ENCODE assay signal across 8 cellular contexts in genomic region chr6:36387440-36388303, GRCh38. TPM values are rescaled to one million over a fixed set of nuclear protein-coding genes. Genes with fewer than 3 reads are reported as not detected.
DNase-seq lines count a peak whose midpoint lies in the region; ATAC-seq and TF ChIP-seq lines count a peak whose summit lies in the region.

TSS of gene ETV7 (minus strand) at chr6:36387669. CDS start at chr6:36387541, 128 bp downstream.

- peaks cover 18% of the 10 kb centered on the region for H3K4me1 Mint-ChIP-seq in activated CD8-positive, alpha-beta T cell treated with anti-CD3 and anti-CD28 coated beads for 36 hours (ENCODE audit: low read depth)
- H3K4me1 Mint-ChIP-seq in naive thymus-derived CD4-positive, alpha-beta T cell, result peaks cover 18 to 49% (median 19%) of the 10 kb centered on the region in 7 donors

- intact Hi-C loops in activated CD8-positive, alpha-beta T cell treated with anti-CD3 and anti-CD28 coated beads for 36 hours (cut with micrococcal nuclease), result no loop called here
- intact Hi-C loops in naive thymus-derived CD4-positive, alpha-beta T cell (cut with micrococcal nuclease), result no loop called here

- H3K9ac ChIP-seq in subcutaneous abdominal adipose tissue (ENCODE audit: low read length in 5 of 5), result peak within 1 kb of the TSS; percentile 36 to 90 (median 77)

- H3K27me3 ChIP-seq in naive thymus-derived CD4-positive, alpha-beta T cell (ENCODE audit: control insufficient read depth in 2 of 2, insufficient read depth in 2 of 2, low read length in 2 of 2), result no peaks in the 10 kb centered on the region
- H3K27me3 ChIP-seq in subcutaneous abdominal adipose tissue (ENCODE audit: control insufficient read depth in 5 of 5, insufficient read depth in 4 of 5, low read length in 5 of 5), result peaks cover 0 to 9% (median 0%) of the 10 kb centered on the region in 5 donors

- no peaks in the 10 kb centered on the region for H3K36me3 Mint-ChIP-seq in activated CD8-positive, alpha-beta T cell treated with anti-CD3 and anti-CD28 coated beads for 36 hours (ENCODE audit: low read depth)
- peaks cover 0 to 10% (median 0%) of the 10 kb centered on the region in 5 donors for H3K36me3 Mint-ChIP-seq in naive thymus-derived CD4-positive, alpha-beta T cell

- CTCF ChIA-PET in activated CD8-positive, alpha-beta T cell treated with anti-CD3 and anti-CD28 coated beads for 36 hours (lab: Charles Lee), result interaction anchor here (0.7 to 1.6 kb wide), 2 partner anchors 20 to 85 kb away, joined by 3 to 5 read pairs; no protein-coding TSS in a partner anchor
- CTCF ChIA-PET in naive thymus-derived CD4-positive, alpha-beta T cell (lab: Charles Lee), result interaction anchor here (0.6 kb wide), 1 partner anchor 10 kb away, joined by 3 read pairs; no protein-coding TSS in a partner anchor

- H3K4me3 ChIP-seq in naive thymus-derived CD4-positive, alpha-beta T cell (ENCODE audit: low read length), result peak within 1 kb of the TSS; percentile 79
- H3K4me3 ChIP-seq in subcutaneous abdominal adipose tissue (ENCODE audit: low read depth in 1 of 5, low read length in 5 of 5), result peak within 1 kb of the TSS; percentile 81 to 92 (median 85)

- no peaks in the 10 kb centered on the region for H3K9me3 Mint-ChIP-seq in activated CD8-positive, alpha-beta T cell treated with anti-CD3 and anti-CD28 coated beads for 36 hours
- peaks cover 0 to 1% (median 0%) of the 10 kb centered on the region in 11 donors for H3K9me3 Mint-ChIP-seq in naive thymus-derived CD4-positive, alpha-beta T cell

- H3K4me3 Mint-ChIP-seq in activated CD8-positive, alpha-beta T cell treated with anti-CD3 and anti-CD28 coated beads for 36 hours, result peak within 1 kb of the TSS; percentile 76
- H3K4me3 Mint-ChIP-seq in naive thymus-derived CD4-positive, alpha-beta T cell, result peak within 1 kb of the TSS; percentile 88 to 99 (median 94)

- peaks cover 29% of the 10 kb centered on the region for H3K27me3 Mint-ChIP-seq in activated CD8-positive, alpha-beta T cell treated with anti-CD3 and anti-CD28 coated beads for 36 hours
- H3K27me3 Mint-ChIP-seq in naive thymus-derived CD4-positive, alpha-beta T cell, result peaks cover 0 to 41% (median 29%) of the 10 kb centered on the region in 5 donors

- DNase-seq in AG08396 (ENCODE audit: low spot score) (peak; percentile 57), HPDE6-E6E7 (ENCODE audit: extremely low spot score) (peak; percentile 66), erythroblast (lab: John Stamatoyannopoulos, UW) (peak; percentile 25 to 51)
- peak; percentile 49 for DNase-seq in activated CD8-positive, alpha-beta T cell treated with anti-CD3 and anti-CD28 coated beads for 36 hours
- peak in 7 of 9 donors; percentile 13 to 60 (median 27) for DNase-seq in naive thymus-derived CD4-positive, alpha-beta T cell

- TF ChIP-seq CTCF in activated CD8-positive, alpha-beta T cell treated with anti-CD3 and anti-CD28 coated beads for 36 hours (IDR thresholded peaks at IDR 0.05), result no peak

- POLR2A ChIA-PET in activated CD8-positive, alpha-beta T cell treated with anti-CD3 and anti-CD28 coated beads for 36 hours (lab: Charles Lee), result no interaction called here
- POLR2A ChIA-PET in naive thymus-derived CD4-positive, alpha-beta T cell (lab: Charles Lee), result interaction anchor here (0.7 kb wide), 1 partner anchor 577 kb away, joined by 3 read pairs; no protein-coding TSS in a partner anchor

- TF ChIP-seq POLR2A in erythroblast (IDR thresholded peaks at IDR 0.05; ENCODE audit: low read length), result no peak

- no peaks in the 10 kb centered on the region for H3K9me3 ChIP-seq in naive thymus-derived CD4-positive, alpha-beta T cell (ENCODE audit: control insufficient read depth in 2 of 3, low read length in 3 of 3)
- no peaks in the 10 kb centered on the region for H3K9me3 ChIP-seq in subcutaneous abdominal adipose tissue (ENCODE audit: control insufficient read depth in 5 of 5, low read length in 5 of 5)

- H3K27ac ChIP-seq in naive thymus-derived CD4-positive, alpha-beta T cell (ENCODE audit: low read depth, low read length), result peak within 1 kb of the TSS; percentile 14
- no peak within 1 kb of the TSS for H3K27ac ChIP-seq in subcutaneous abdominal adipose tissue (ENCODE audit: low read depth, low read length)

- peaks cover 5 to 14% of the 10 kb centered on the region in 2 donors for H3K4me1 ChIP-seq in naive thymus-derived CD4-positive, alpha-beta T cell (ENCODE audit: control insufficient read depth in 2 of 2, insufficient read depth in 2 of 2, low read length in 2 of 2)
- peaks cover 0 to 25% (median 22%) of the 10 kb centered on the region in 5 donors for H3K4me1 ChIP-seq in subcutaneous abdominal adipose tissue (ENCODE audit: control insufficient read depth in 5 of 5, insufficient read depth in 5 of 5, low read length in 5 of 5)

- no peaks in the 10 kb centered on the region for H3K36me3 ChIP-seq in naive thymus-derived CD4-positive, alpha-beta T cell (ENCODE audit: control insufficient read depth in 2 of 3, insufficient read depth in 3 of 3, low read length in 3 of 3)
- H3K36me3 ChIP-seq in subcutaneous abdominal adipose tissue (ENCODE audit: control insufficient read depth in 5 of 5, insufficient read depth in 5 of 5, low read length in 5 of 5), result no peaks in the 10 kb centered on the region

- peak within 1 kb of the TSS; percentile 51 for H3K27ac Mint-ChIP-seq in activated CD8-positive, alpha-beta T cell treated with anti-CD3 and anti-CD28 coated beads for 36 hours
- peak within 1 kb of the TSS in 7 of 9 donors; percentile 14 to 96 (median 79) for H3K27ac Mint-ChIP-seq in naive thymus-derived CD4-positive, alpha-beta T cell

- peak; percentile 59 for ATAC-seq in activated CD8-positive, alpha-beta T cell treated with anti-CD3 and anti-CD28 coated beads for 36 hours
- peak; percentile 62 for ATAC-seq in naive thymus-derived CD4-positive, alpha-beta T cell
- ATAC-seq in GM21717 (IDR thresholded peaks at IDR 0.05; ENCODE audit: unreplicated experiment), result no peak
- ATAC-seq in GM21528 (IDR thresholded peaks at IDR 0.05; ENCODE audit: low FRiP score, unreplicated experiment), result no peak

RNA-seq across cellular contexts. Expression of gene ETV7, which starts in this region (rescaled TPM):
- total RNA-seq in activated CD8-positive, alpha-beta T cell treated with anti-CD3 and anti-CD28 coated beads for 36 hours, result under 1 TPM; 0.51 to 0.86 TPM
- 10 to 100 TPM in 1 of 5 experiments, under 1 TPM in 2, not detected in 2; 0.32 to 12.5 (median 0.40) TPM for total RNA-seq in naive thymus-derived CD4-positive, alpha-beta T cell
- 1 to 10 TPM in 1 of 2 donors, under 1 TPM in 1; 0.79 to 1.1 TPM for polyA plus RNA-seq in naive thymus-derived CD4-positive, alpha-beta T cell

Comparison
In these comparisons a context has a peak if more than half of its experiments do, and no peak if none do; other contexts are left out.
1. Peak in DNase-seq and ATAC-seq in activated CD8-positive, alpha-beta T cell treated with anti-CD3 and anti-CD28 coated beads for 36 hours; RNA of the gene not detected or under 1 TPM.